In genomic region chr9:113247640-113248039, GRCh38 we compare ENCODE assay signal across 1 cellular context.
A peak's percentile ranks its signal among the peaks of the same experiment; 100 is the strongest.
TF ChIP-seq lines count a peak whose summit lies in the region.

No MANE protein-coding gene starts in this region.

TF ChIP-seq in HepG2, 621 proteins besides CTCF, POLR2A, EP300 and RAD21:
- TF ChIP-seq LCORL (IDR thresholded peaks at IDR 0.05) (0 out of 2 replicates have a peak, but pooled peaks have one; percentile 51), LCORL (CRISPR knock-in tag; IDR thresholded peaks at IDR 0.05) (no peak), ERF (CRISPR knock-in tag; IDR thresholded peaks at IDR 0.05) (no peak)
